ENCODE assay signal across 25 cellular contexts in the genomic region with DNA sequence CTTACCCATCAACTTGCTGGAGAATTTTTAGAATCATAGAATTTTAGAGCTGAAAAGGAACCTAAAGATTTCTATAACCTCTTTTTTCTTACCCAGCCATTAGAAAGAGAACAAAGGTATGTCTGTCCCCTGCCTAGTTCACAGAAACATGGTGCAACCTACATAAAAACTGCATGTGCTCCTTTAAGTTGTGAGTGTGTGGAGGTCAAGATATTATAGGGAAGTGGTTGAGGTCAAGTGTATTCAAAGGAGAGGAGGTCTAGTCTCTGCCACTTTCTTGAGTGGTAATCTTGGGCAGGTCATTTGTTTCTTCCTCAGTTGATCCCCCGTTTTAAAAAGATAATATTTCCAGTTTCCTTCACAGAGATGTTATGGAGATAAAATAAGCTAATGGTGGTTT.
"Had no signal": no experiment of that assay in that cellular context is flagged by ENCODE, and none has a peak within 500 bp of the region (broad histone marks: within the 10 kb centered on the region; RNA-seq: fewer than 3 reads in every experiment).

No MANE protein-coding gene starts in this region.

- H3K4me3 ChIP-seq: SK-N-MC had no signal

- H3K27ac ChIP-seq: SK-N-MC, WERI-Rb-1 had no signal

- DNase-seq: activated CD4-positive, alpha-beta memory T cell treated with anti-CD3 and anti-CD28 coated beads, Interleukin-2, amount 10 ng/mL, durations not matched to agents 7 days and 5 days; activated CD4-positive, alpha-beta T cell treated with anti-CD3 and anti-CD28 coated beads for 36 hours; activated CD4-positive, alpha-beta T cell treated with anti-CD3 and anti-CD28 coated beads, Interleukin-2, amount 50 U/mL, for 1 hour; activated gamma-delta T cell; activated naive CD4-positive, alpha-beta T cell treated with anti-CD3 and anti-CD28 coated beads for 36 hours; activated T-cell treated with anti-CD3 and anti-CD28 coated beads for 4 hours; activated T-cell treated with anti-CD3 and anti-CD28 coated beads, Interleukin-2, amount 50 U/mL, for 48 hours; amygdala; Karpas-422; MM.1S; NCI-H1105; NCI-H1436; NCI-H1694 treated with DMSO at 0.1 percent for 48 hours; NCI-H2029 treated with DMSO at 0.1 percent for 48 hours; NCI-H446; NCI-H524; RPMI8226; T-helper 9 cell; WERI-Rb-1 had no signal

- H3K36me3 ChIP-seq: WERI-Rb-1 had no signal

- ATAC-seq: activated CD4-positive, alpha-beta T cell treated with anti-CD3 and anti-CD28 coated beads for 36 hours; activated T-helper 17 cell treated with anti-CD3 and anti-CD28 coated beads, Interleukin-2, amount 50 U/mL, for 72 hours; Panc1; Right ventricle myocardium inferior had no signal

- FAIRE-seq: astrocyte, TTC549 had no signal
